22 cellular contexts compared by ENCODE assay signal in genomic region chr2:28582152-28582551, GRCh38.
DNase-seq lines count a peak whose midpoint lies in the region; ATAC-seq, FAIRE-seq and TF ChIP-seq lines count a peak whose summit lies in the region.
"Had no signal": no experiment of that assay in that cellular context is flagged by ENCODE, and none has a peak within 500 bp of the region (broad histone marks: within the 10 kb centered on the region; RNA-seq: fewer than 3 reads in every experiment).

No MANE protein-coding gene starts in this region.

- no peaks in the 10 kb centered on the region for H3K9me3 ChIP-seq in CD4-positive, CD25-positive, alpha-beta regulatory T cell (ENCODE audit: control insufficient read depth in 2 of 2, low read length in 2 of 2)
- H3K9me3 ChIP-seq in K562 (replicated peaks; ENCODE audit: control insufficient read depth, insufficient read depth, low read depth, low read length) (no peaks in the 10 kb centered on the region), psoas muscle (no peaks in the 10 kb centered on the region)

- DNase-seq in activated CD8-positive, alpha-beta T cell treated with anti-CD3 and anti-CD28 coated beads, Interleukin-2, amount 10 ng/mL, durations not matched to agents 7 days and 5 days, result no peak
- no peak for DNase-seq in activated CD8-positive, alpha-beta T cell treated with anti-CD3 and anti-CD28 coated beads for 36 hours
- no peak for DNase-seq in CD4-positive, CD25-positive, alpha-beta regulatory T cell
- DNase-seq in K562 (ENCODE audit: extremely low read depth in 1 of 4, low spot score in 3 of 4), result no peak
- no peak for DNase-seq in psoas muscle
- DNase-seq in urothelium cell line (ENCODE audit: low spot score), result no peak
- no peak for DNase-seq in NCI-H1105 (lab: John Stamatoyannopoulos, UW)
- no peak for DNase-seq in midbrain (lab: John Stamatoyannopoulos, UW)
- DNase-seq: C1 segment of cervical spinal cord, DMS 273 treated with DMSO at 0.1 percent for 48 hours, GDM1, GOT3, HFFc6, KG1, NCI-H146, NCI-H2081 treated with DMSO at 0.1 percent for 48 hours, NCI-H510A, NCI-H774, Right ventricle myocardium superior had no signal

- peak overlapping the region; percentile 78 for H3K27ac Mint-ChIP-seq in activated CD8-positive, alpha-beta T cell treated with anti-CD3 and anti-CD28 coated beads, Interleukin-2, amount 10 ng/mL, durations not matched to agents 7 days and 5 days
- H3K27ac Mint-ChIP-seq in activated CD8-positive, alpha-beta T cell treated with anti-CD3 and anti-CD28 coated beads for 36 hours, result no peak overlapping the region
- peak overlapping the region in 2 of 3 donors; percentile 60 to 74 for H3K27ac Mint-ChIP-seq in CD4-positive, CD25-positive, alpha-beta regulatory T cell

- H3K9me3 Mint-ChIP-seq in activated CD8-positive, alpha-beta T cell treated with anti-CD3 and anti-CD28 coated beads, Interleukin-2, amount 10 ng/mL, durations not matched to agents 7 days and 5 days (ENCODE audit: insufficient read depth), result no peaks in the 10 kb centered on the region
- H3K9me3 Mint-ChIP-seq in activated CD8-positive, alpha-beta T cell treated with anti-CD3 and anti-CD28 coated beads for 36 hours, result no peaks in the 10 kb centered on the region
- H3K9me3 Mint-ChIP-seq in CD4-positive, CD25-positive, alpha-beta regulatory T cell, result no peaks in the 10 kb centered on the region
- H3K9me3 Mint-ChIP-seq: HFFc6 had no signal

- H3K36me3 Mint-ChIP-seq in activated CD8-positive, alpha-beta T cell treated with anti-CD3 and anti-CD28 coated beads, Interleukin-2, amount 10 ng/mL, durations not matched to agents 7 days and 5 days (ENCODE audit: low read depth), result peaks cover 3% of the 10 kb centered on the region
- no peaks in the 10 kb centered on the region for H3K36me3 Mint-ChIP-seq in activated CD8-positive, alpha-beta T cell treated with anti-CD3 and anti-CD28 coated beads for 36 hours (ENCODE audit: low read depth)
- H3K36me3 Mint-ChIP-seq in CD4-positive, CD25-positive, alpha-beta regulatory T cell, result no peaks in the 10 kb centered on the region

- no peak overlapping the region for H3K4me2 ChIP-seq in K562 (ENCODE audit: insufficient read depth, low read length)
- H3K4me2 ChIP-seq: PC-9 had no signal

- no peak for TF ChIP-seq CTCF in activated CD8-positive, alpha-beta T cell treated with anti-CD3 and anti-CD28 coated beads for 36 hours (IDR thresholded peaks at IDR 0.05)
- TF ChIP-seq CTCF in K562 (IDR thresholded peaks at IDR 0.05 in 2 of 3, conservative IDR thresholded peaks at IDR 0.05 in 1 of 3; ENCODE audit: insufficient read depth in 2 of 3, low read depth in 1 of 3, low read length in 3 of 3), result no peak
- no peak for TF ChIP-seq CTCF in psoas muscle (IDR thresholded peaks at IDR 0.05)

- no peaks in the 10 kb centered on the region for H3K79me2 ChIP-seq in K562 (ENCODE audit: control insufficient read depth, insufficient read depth, low read length)

- H3K4me3 Mint-ChIP-seq in activated CD8-positive, alpha-beta T cell treated with anti-CD3 and anti-CD28 coated beads, Interleukin-2, amount 10 ng/mL, durations not matched to agents 7 days and 5 days, result no peak overlapping the region
- H3K4me3 Mint-ChIP-seq in activated CD8-positive, alpha-beta T cell treated with anti-CD3 and anti-CD28 coated beads for 36 hours, result no peak overlapping the region
- no peak overlapping the region for H3K4me3 Mint-ChIP-seq in CD4-positive, CD25-positive, alpha-beta regulatory T cell
- H3K4me3 Mint-ChIP-seq: HFFc6 had no signal

- no TSS peak for BruUV-seq in K562 (replicated peaks; lab: Mats Ljungman, UMichigan)

- intact Hi-C loops in activated CD8-positive, alpha-beta T cell treated with anti-CD3 and anti-CD28 coated beads for 36 hours (cut with micrococcal nuclease), result no loop called here
- intact Hi-C loops in K562 (cut with micrococcal nuclease) (loop anchor here (10.0 kb wide), 1 partner anchor 613 kb away; no protein-coding TSS in a partner anchor), psoas muscle (cut with DNase I) (no loop called here)

- no peak for ATAC-seq in activated CD8-positive, alpha-beta T cell treated with anti-CD3 and anti-CD28 coated beads, Interleukin-2, amount 10 ng/mL, durations not matched to agents 7 days and 5 days
- no peak for ATAC-seq in activated CD8-positive, alpha-beta T cell treated with anti-CD3 and anti-CD28 coated beads for 36 hours
- ATAC-seq in CD4-positive, CD25-positive, alpha-beta regulatory T cell (ENCODE audit: low read depth in 2 of 2), result no peak
- ATAC-seq in K562 (no peak), psoas muscle (no peak)

- H3K36me3 ChIP-seq in CD4-positive, CD25-positive, alpha-beta regulatory T cell (ENCODE audit: control insufficient read depth, insufficient read depth, low read length), result no peaks in the 10 kb centered on the region
- H3K36me3 ChIP-seq in K562 (ENCODE audit: control insufficient read depth, insufficient read depth, low read length) (no peaks in the 10 kb centered on the region), psoas muscle (ENCODE audit: insufficient read depth in 1 of 2, low read depth in 1 of 2) (no peaks in the 10 kb centered on the region)

- no peaks in the 10 kb centered on the region for H4K20me1 ChIP-seq in K562 (replicated peaks; ENCODE audit: control insufficient read depth, insufficient read depth, low read length)

- no peak for TF ChIP-seq POLR2A in K562 (conservative IDR thresholded peaks at IDR 0.05)

- H3K9ac ChIP-seq in K562 (ENCODE audit: insufficient read depth in 1 of 2, low read depth in 2 of 2, low read length in 2 of 2), result no peak overlapping the region; a peak in 1 of 4 replicates

- WGBS in K562 (ENCODE audit: insufficient coverage, low coverage, missing lambda C conversion rate), result 54% methylated on average over 6 of the region's 6 CpGs
- WGBS in psoas muscle, 3 donors, result 85 to 88% (median 86%) methylated on average over 6 of the region's 6 CpGs

- H3K27me3 Mint-ChIP-seq in activated CD8-positive, alpha-beta T cell treated with anti-CD3 and anti-CD28 coated beads, Interleukin-2, amount 10 ng/mL, durations not matched to agents 7 days and 5 days (ENCODE audit: low read depth), result peaks cover 2% of the 10 kb centered on the region
- no peaks in the 10 kb centered on the region for H3K27me3 Mint-ChIP-seq in activated CD8-positive, alpha-beta T cell treated with anti-CD3 and anti-CD28 coated beads for 36 hours
- H3K27me3 Mint-ChIP-seq in CD4-positive, CD25-positive, alpha-beta regulatory T cell, result no peaks in the 10 kb centered on the region

- no peaks in the 10 kb centered on the region for H3K9me1 ChIP-seq in K562 (ENCODE audit: control insufficient read depth, insufficient read depth, low read length)

- H3K27me3 ChIP-seq in CD4-positive, CD25-positive, alpha-beta regulatory T cell (ENCODE audit: control insufficient read depth, insufficient read depth, low read length), result no peaks in the 10 kb centered on the region
- no peaks in the 10 kb centered on the region for H3K27me3 ChIP-seq in K562 (ENCODE audit: control insufficient read depth in 2 of 2, insufficient read depth in 2 of 2, low read length in 2 of 2)
- no peaks in the 10 kb centered on the region for H3K27me3 ChIP-seq in psoas muscle (ENCODE audit: insufficient read depth in 3 of 3, low read length in 2 of 3)

- no peak overlapping the region for H3K4me3 ChIP-seq in CD4-positive, CD25-positive, alpha-beta regulatory T cell (ENCODE audit: low read depth, low read length)
- H3K4me3 ChIP-seq in K562 (no peak overlapping the region), psoas muscle (no peak overlapping the region)
- H3K4me3 ChIP-seq: PC-9 had no signal

- H3K4me1 ChIP-seq in CD4-positive, CD25-positive, alpha-beta regulatory T cell (ENCODE audit: control insufficient read depth, insufficient read depth, low read length, poor library complexity, severe bottlenecking), result peaks cover 12% of the 10 kb centered on the region
- peaks cover 19 to 23% of the 10 kb centered on the region in 2 experiments for H3K4me1 ChIP-seq in K562 (replicated peaks in 1 of 2; ENCODE audit: control insufficient read depth in 2 of 2, insufficient read depth in 2 of 2, low read length in 2 of 2)
- peaks cover 43% of the 10 kb centered on the region for H3K4me1 ChIP-seq in psoas muscle

- CTCF ChIA-PET in activated CD8-positive, alpha-beta T cell treated with anti-CD3 and anti-CD28 coated beads, Interleukin-2, amount 10 ng/mL, durations not matched to agents 7 days and 5 days (lab: Charles Lee), result interaction anchor here (1.1 to 6.1 kb wide), 4 partner anchors 12 to 170 kb away, joined by 4 to 32 read pairs (median 28); partner anchors contain the start of gene PPP1CB
- CTCF ChIA-PET in activated CD8-positive, alpha-beta T cell treated with anti-CD3 and anti-CD28 coated beads for 36 hours (lab: Charles Lee), result interaction anchor here (1.7 to 5.7 kb wide), 3 partner anchors 12 to 15 kb away, joined by 6 to 34 read pairs (median 9); no protein-coding TSS in a partner anchor
- CTCF ChIA-PET in K562 (lab: Yijun Ruan, JAX; ENCODE audit: low intra/inter-chr PET ratio), result no interaction called here

- H3K4me1 Mint-ChIP-seq in activated CD8-positive, alpha-beta T cell treated with anti-CD3 and anti-CD28 coated beads, Interleukin-2, amount 10 ng/mL, durations not matched to agents 7 days and 5 days (ENCODE audit: low read depth), result peaks cover 44% of the 10 kb centered on the region
- H3K4me1 Mint-ChIP-seq in activated CD8-positive, alpha-beta T cell treated with anti-CD3 and anti-CD28 coated beads for 36 hours (ENCODE audit: low read depth), result peaks cover 30% of the 10 kb centered on the region
- peaks cover 4 to 14% (median 11%) of the 10 kb centered on the region in 4 donors for H3K4me1 Mint-ChIP-seq in CD4-positive, CD25-positive, alpha-beta regulatory T cell

- TF ChIP-seq RAD21 in K562 (CRISPR knock-in tag; conservative IDR thresholded peaks at IDR 0.05 in 1 of 2, IDR thresholded peaks at IDR 0.05 in 1 of 2), result no peak

- H3K27ac ChIP-seq in CD4-positive, CD25-positive, alpha-beta regulatory T cell (ENCODE audit: insufficient read depth, low read length, poor library complexity, severe bottlenecking), result no peak overlapping the region
- H3K27ac ChIP-seq in K562 (ENCODE audit: extremely low read depth, low read depth, low read length) (no peak overlapping the region), psoas muscle (peak overlapping the region; percentile 97)

- in situ Hi-C loops in K562 (cut with MboI), result loop anchor here (25.0 kb wide), 1 partner anchor 180 kb away; the partner anchor contains the start of gene PPP1CB

- POLR2A ChIA-PET in activated CD8-positive, alpha-beta T cell treated with anti-CD3 and anti-CD28 coated beads, Interleukin-2, amount 10 ng/mL, durations not matched to agents 7 days and 5 days (lab: Charles Lee), result no interaction called here
- POLR2A ChIA-PET in activated CD8-positive, alpha-beta T cell treated with anti-CD3 and anti-CD28 coated beads for 36 hours (lab: Charles Lee), result no interaction called here
- POLR2A ChIA-PET in K562 (lab: Yijun Ruan, JAX), result no interaction called here

- FAIRE-seq in K562 (lab: Jason Lieb, UNC) (no peak), urothelium cell line (lab: Jason Lieb, UNC) (no peak)
- FAIRE-seq: GM12891, GM18507 had no signal

- no peak for TF ChIP-seq EP300 in K562 (IDR thresholded peaks at IDR 0.05; ENCODE audit: low read length)

- 0 out of 2 replicates have a peak overlapping the region, but pooled peaks have one; percentile 14 for H2AFZ ChIP-seq in K562 (ENCODE audit: low read depth, low read length)
- H2AFZ ChIP-seq: PC-9 had no signal

TF ChIP-seq in K562, 482 proteins besides CTCF, POLR2A, EP300 and RAD21 (continues in another document):
- no peak for TF ChIP-seq ZNF79 (CRISPR knock-in tag; IDR thresholded peaks at IDR 0.05; ENCODE audit: low read depth)
- TF ChIP-seq ZFX (CRISPR knock-in tag; IDR thresholded peaks at IDR 0.05), result peak; percentile 53
